In the genomic region with DNA sequence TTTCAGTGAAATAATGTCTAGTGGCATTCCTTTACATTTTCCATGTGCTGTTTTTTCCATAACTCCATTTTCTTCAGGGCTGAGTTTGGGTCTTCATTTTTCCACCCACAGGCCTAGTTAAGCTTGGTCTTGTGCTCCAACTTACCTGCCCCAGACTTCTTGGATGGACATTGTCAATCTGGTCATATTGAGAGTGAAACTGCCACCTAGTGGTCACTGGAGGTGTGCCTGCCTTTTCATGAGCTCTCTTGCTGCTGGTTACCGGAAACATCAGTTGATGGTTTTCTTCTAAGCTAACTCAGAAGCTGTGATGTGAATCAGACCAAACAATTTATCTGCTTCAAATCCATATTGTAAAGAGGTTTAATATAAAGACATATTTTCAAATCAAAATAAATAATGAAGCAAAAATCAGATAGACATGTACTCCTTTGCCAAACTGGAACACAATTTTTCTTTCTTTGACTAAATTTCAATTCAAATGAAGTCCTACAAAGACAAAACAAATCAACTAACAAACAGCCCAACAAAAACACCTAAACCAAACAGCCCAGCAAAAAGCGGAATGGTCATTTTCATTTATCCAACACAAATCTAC, we compare ENCODE assay signal across 8 cellular contexts.
A peak's percentile ranks its signal among the peaks of the same experiment; 100 is the strongest.
DNase-seq lines count a peak whose midpoint lies in the region; ATAC-seq and TF ChIP-seq lines count a peak whose summit lies in the region.

No MANE protein-coding gene starts in this region.

- TF ChIP-seq POLR2A in vagina (IDR thresholded peaks at IDR 0.05) = no peak

- no peaks in the 10 kb centered on the region for H3K9me3 ChIP-seq in BLaER1 treated with 17β-estradiol and CSF1 and Interleukin-3, amounts not matched to agents 10 nM and 100 nM (replicated peaks in 1 of 11)
- H3K9me3 ChIP-seq in osteoblast (ENCODE audit: low read depth, low read length) (no peaks in the 10 kb centered on the region), vagina (no peaks in the 10 kb centered on the region)

- H3K36me3 ChIP-seq in BLaER1 treated with 17β-estradiol and CSF1 and Interleukin-3, amounts not matched to agents 10 nM and 100 nM = no peaks in the 10 kb centered on the region
- H3K36me3 ChIP-seq in osteoblast (ENCODE audit: insufficient read depth, low read length) (no peaks in the 10 kb centered on the region), vagina (no peaks in the 10 kb centered on the region)

- no peaks in the 10 kb centered on the region for H3K79me2 ChIP-seq in osteoblast (ENCODE audit: insufficient read depth, low read length)

- ATAC-seq in GM18907 (IDR thresholded peaks at IDR 0.05; ENCODE audit: unreplicated experiment) (peak; percentile 54), HG03520 (IDR thresholded peaks at IDR 0.05; ENCODE audit: unreplicated experiment) (peak; percentile 69)

- peaks cover 24 to 69% (median 55%) of the 10 kb centered on the region in 10 experiments for H3K4me1 ChIP-seq in BLaER1 treated with 17β-estradiol and CSF1 and Interleukin-3, amounts not matched to agents 10 nM and 100 nM
- H3K4me1 ChIP-seq in osteoblast (ENCODE audit: insufficient read depth, low read length) = no peaks in the 10 kb centered on the region
- no peaks in the 10 kb centered on the region for H3K4me1 ChIP-seq in vagina

- intact Hi-C loops in vagina (cut with DNase I) = loop anchor here (10.0 kb wide), 1 partner anchor 255 kb away; no protein-coding TSS in a partner anchor

- H3K27ac ChIP-seq in BLaER1 treated with 17β-estradiol and CSF1 and Interleukin-3, amounts not matched to agents 10 nM and 100 nM = no peak overlapping the region
- H3K27ac ChIP-seq in osteoblast (ENCODE audit: low read depth, low read length) = no peak overlapping the region
- H3K27ac ChIP-seq in vagina = no peak overlapping the region

- H2AFZ ChIP-seq in osteoblast (ENCODE audit: low read length) = no peak overlapping the region

- DNase-seq in OCI-M1 (lab: John Stamatoyannopoulos, UW) (peak; percentile 70), fibroblast of pulmonary artery (ENCODE audit: low read depth) (peak; percentile 77), osteoblast (ENCODE audit: insufficient read length, low spot score, missing footprints) (no peak), vagina (ENCODE audit: extremely low spot score in 2 of 2) (no peak)
- peak; percentile 79 for DNase-seq in activated T-cell treated with anti-CD3 and anti-CD28 coated beads, Interleukin-2, amount 50 U/mL, for 48 hours

- H4K20me1 ChIP-seq in BLaER1 treated with 17β-estradiol and CSF1 and Interleukin-3, amounts not matched to agents 10 nM and 100 nM = no peaks in the 10 kb centered on the region
- no peaks in the 10 kb centered on the region for H4K20me1 ChIP-seq in osteoblast (ENCODE audit: insufficient read depth, low read length)

- TF ChIP-seq CTCF in fibroblast of pulmonary artery (IDR thresholded peaks at IDR 0.05; ENCODE audit: low read length, missing control alignments) = peak; percentile 99
- peak; percentile 97 for TF ChIP-seq CTCF in osteoblast (IDR thresholded peaks at IDR 0.05; ENCODE audit: extremely low read depth, low read depth, low read length)
- TF ChIP-seq CTCF in vagina (IDR thresholded peaks at IDR 0.05) = peak; percentile 28 to 65 (median 52)

- H3K4me3 ChIP-seq in BLaER1 treated with 17β-estradiol and CSF1 and Interleukin-3, amounts not matched to agents 10 nM and 100 nM = no peak overlapping the region
- H3K4me3 ChIP-seq in fibroblast of pulmonary artery (replicated peaks; ENCODE audit: low read depth, low read length) (no peak overlapping the region), osteoblast (ENCODE audit: insufficient read depth, low read length) (no peak overlapping the region), vagina (no peak overlapping the region)

- peak overlapping the region in 7 of 11 experiments; percentile 13 to 80 (median 65); a peak in 11 of 22 replicates for H3K4me2 ChIP-seq in BLaER1 treated with 17β-estradiol and CSF1 and Interleukin-3, amounts not matched to agents 10 nM and 100 nM
- H3K4me2 ChIP-seq in osteoblast (ENCODE audit: insufficient read depth, low read length) = no peak overlapping the region

- no peak overlapping the region for H3K9ac ChIP-seq in BLaER1 treated with 17β-estradiol and CSF1 and Interleukin-3, amounts not matched to agents 10 nM and 100 nM

- H3K27me3 ChIP-seq in BLaER1 treated with 17β-estradiol and CSF1 and Interleukin-3, amounts not matched to agents 10 nM and 100 nM = no peaks in the 10 kb centered on the region
- no peaks in the 10 kb centered on the region for H3K27me3 ChIP-seq in osteoblast (ENCODE audit: insufficient read depth, low read length)
- H3K27me3 ChIP-seq in vagina = no peaks in the 10 kb centered on the region

Comparison
In these comparisons a context has a peak if more than half of its experiments do, and no peak if none do; other contexts are left out.
1. DNase-seq: peak in OCI-M1 (single experiment), activated T-cell treated with anti-CD3 and anti-CD28 coated beads, Interleukin-2, amount 50 U/mL, for 48 hours (2 of 2) and fibroblast of pulmonary artery (single experiment); none in osteoblast (single experiment) and vagina (0 of 2).
2. Peak in every context shown above with its lines, with median percentiles within 50 percentile points of each other: CTCF ChIP-seq.